Comparison of ENCODE assay signal across 10 cellular contexts in the genomic region with DNA sequence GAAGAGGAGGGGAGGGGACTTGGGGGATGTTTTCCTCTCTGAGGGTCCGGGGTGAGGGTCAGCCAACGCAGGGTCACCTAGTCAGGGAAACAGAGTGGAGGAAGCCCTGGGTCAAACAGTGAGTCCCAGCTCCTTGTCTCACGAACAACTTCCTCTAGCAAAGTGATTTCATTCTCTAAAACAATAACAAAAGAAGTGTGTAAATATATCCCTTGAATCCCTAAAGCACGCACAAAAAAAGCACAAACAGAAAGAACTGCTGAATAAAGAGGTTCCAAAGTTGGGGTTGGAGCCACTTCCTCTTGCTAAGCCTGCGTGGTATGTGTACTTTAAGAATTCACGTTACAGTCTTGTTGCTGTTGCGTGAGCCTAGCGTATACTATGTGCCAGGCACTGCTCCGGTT. TPM values are rescaled to one million over a fixed set of nuclear protein-coding genes. Genes with fewer than 3 reads are reported as not detected.
DNase-seq lines count a peak whose midpoint lies in the region; ATAC-seq and TF ChIP-seq lines count a peak whose summit lies in the region.
"Had no signal": no experiment of that assay in that cellular context is flagged by ENCODE, and none has a peak within 500 bp of the region (broad histone marks: within the 10 kb centered on the region; RNA-seq: fewer than 3 reads in every experiment).

No MANE protein-coding gene starts in this region.

- intact Hi-C loops in sigmoid colon (cut with DNase I): no loop called here

- 35% methylated on average over 9 of the region's 9 CpGs for WGBS in sigmoid colon, 2 donors

- ATAC-seq in GM21515 (IDR thresholded peaks at IDR 0.05; ENCODE audit: unreplicated experiment) (no peak), HG02885 (IDR thresholded peaks at IDR 0.05; ENCODE audit: poor library complexity, unreplicated experiment) (no peak)

- H3K4me3 ChIP-seq in right atrium auricular region (peak overlapping the region in 1 of 2 donors; percentile 24), sigmoid colon (no peak overlapping the region)

- peak; percentile 27 for DNase-seq in HCEC 1CT
- DNase-seq in amniotic epithelial cell (ENCODE audit: low read depth): peak; percentile 37
- DNase-seq in right atrium auricular region (ENCODE audit: low spot score): no peak
- no peak for DNase-seq in sigmoid colon
- DNase-seq in NCI-H1436 (lab: John Stamatoyannopoulos, UW): no peak
- no peak for DNase-seq in NCI-H187 (lab: John Stamatoyannopoulos, UW)
- DNase-seq: activated CD4-positive, alpha-beta T cell treated with anti-CD3 and anti-CD28 coated beads, Interleukin-2, amount 10 ng/mL, durations not matched to agents 7 days and 5 days; NCI-H1694 had no signal

- H3K27ac ChIP-seq in right atrium auricular region (peak overlapping the region; percentile 23 to 53), sigmoid colon (peak overlapping the region; percentile 29 to 58 (median 53))

- TF ChIP-seq CTCF in right atrium auricular region (IDR thresholded peaks at IDR 0.05) (no peak), sigmoid colon (IDR thresholded peaks at IDR 0.05) (no peak)

- H3K36me3 ChIP-seq in right atrium auricular region: no peaks in the 10 kb centered on the region
- H3K36me3 ChIP-seq in sigmoid colon: no peaks in the 10 kb centered on the region

- H3K27me3 ChIP-seq in right atrium auricular region (no peaks in the 10 kb centered on the region), sigmoid colon (peaks cover 0 to 8% (median 0%) of the 10 kb centered on the region in 3 donors)

- TF ChIP-seq EP300 in sigmoid colon (IDR thresholded peaks at IDR 0.05): peak in 2 of 4 donors; percentile 71 to 75

- H3K4me1 ChIP-seq in right atrium auricular region (no peaks in the 10 kb centered on the region), sigmoid colon (no peaks in the 10 kb centered on the region)

- H3K9me3 ChIP-seq in right atrium auricular region (no peaks in the 10 kb centered on the region), sigmoid colon (no peaks in the 10 kb centered on the region)

- TF ChIP-seq POLR2A in sigmoid colon (IDR thresholded peaks at IDR 0.05): no peak

RNA-seq across cellular contexts. Expression of gene C5AR2, which starts 1.5 kb away (rescaled TPM):
- total RNA-seq in right atrium auricular region: 1 to 10 TPM; 1.1 to 3.3 TPM
- 1 to 10 TPM; 1.1 to 2.7 (median 1.6) TPM for total RNA-seq in sigmoid colon
- polyA plus RNA-seq in sigmoid colon: 1 to 10 TPM in 1 of 3 donors, under 1 TPM in 2; 0.60 to 1.4 (median 0.69) TPM

RNA-seq across cellular contexts. Expression of gene DHX34, which starts 18.6 kb away (rescaled TPM):
- 1 to 10 TPM; 5.1 to 8.2 TPM for total RNA-seq in right atrium auricular region
- 10 to 100 TPM in 2 of 4 donors, 1 to 10 TPM in 2; 8.6 to 11.9 (median 9.6) TPM for total RNA-seq in sigmoid colon
- 10 to 100 TPM in 1 of 3 donors, 1 to 10 TPM in 2; 3.0 to 12.7 (median 3.7) TPM for polyA plus RNA-seq in sigmoid colon

RNA-seq across cellular contexts. Expression of gene C5AR1, which starts 20.8 kb away (rescaled TPM):
- total RNA-seq in right atrium auricular region (10 to 100 TPM in 1 of 2 donors, 1 to 10 TPM in 1; 4.6 to 14.3 TPM), sigmoid colon (10 to 100 TPM in 2 of 4 donors, 1 to 10 TPM in 2; 6.9 to 19.4 (median 8.9) TPM)
- 10 to 100 TPM in 1 of 3 donors, 1 to 10 TPM in 2; 5.4 to 10.6 (median 6.7) TPM for polyA plus RNA-seq in sigmoid colon

RNA-seq across cellular contexts. Expression of gene INAFM1, which starts 55.8 kb away (rescaled TPM):
- 1 to 10 TPM; 1.9 to 7.0 TPM for total RNA-seq in right atrium auricular region
- total RNA-seq in sigmoid colon: 10 to 100 TPM in 3 of 4 donors, 1 to 10 TPM in 1; 8.6 to 16.3 (median 14.8) TPM
- 10 to 100 TPM in 1 of 3 donors, 1 to 10 TPM in 2; 3.0 to 10.7 (median 7.8) TPM for polyA plus RNA-seq in sigmoid colon

Comparison
In these comparisons a context has a peak if more than half of its experiments do, and no peak if none do; other contexts are left out.
1. DNase-seq: peak in HCEC 1CT (single experiment) and amniotic epithelial cell (single experiment); none in right atrium auricular region (single experiment), sigmoid colon (single experiment), NCI-H1436 (single experiment) and NCI-H187 (0 of 2).